Comparison of ENCODE assay signal across 20 cellular contexts in genomic region chrX:123219916-123220315, GRCh38.
DNase-seq lines count a peak whose midpoint lies in the region; ATAC-seq lines count a peak whose summit lies in the region.
"Had no signal": no experiment of that assay in that cellular context is flagged by ENCODE, and none has a peak within 500 bp of the region (broad histone marks: within the 10 kb centered on the region; RNA-seq: fewer than 3 reads in every experiment).

No MANE protein-coding gene starts in this region.

- H3K27ac ChIP-seq in caudate nucleus (ENCODE audit: low read depth, low read length), result peak overlapping the region; percentile 38
- H3K27ac ChIP-seq: foreskin keratinocyte, KMS-11, SJCRH30, spleen, upper lobe of right lung had no signal

- no peak for ATAC-seq in HG02885 (IDR thresholded peaks at IDR 0.05; ENCODE audit: poor library complexity, unreplicated experiment)
- ATAC-seq: activated T-cell treated with anti-CD3 and anti-CD28 coated beads, Interleukin-2, amount 50 U/mL, for 4 hours; foreskin keratinocyte; stimulated activated naive B cell treated with anti-CD40 and anti-IgM and Interleukin-4, amounts not matched to agents 10 μg/mL and 1 μg/mL and 100 μg/mL, for 72 hours; upper lobe of right lung had no signal

- peak; percentile 8 for DNase-seq in Ammon's horn (ENCODE audit: low spot score)
- peak; percentile 3 for DNase-seq in HuH-7 (ENCODE audit: low spot score)
- peak in 1 of 61 donors; percentile 0 for DNase-seq in caudate nucleus (lab: John Stamatoyannopoulos, UW)
- peak; percentile 65 for DNase-seq in medulla oblongata (ENCODE audit: extremely low spot score)
- no peak for DNase-seq in NCI-H510A treated with DMSO at 0.1 percent for 48 hours (lab: John Stamatoyannopoulos, UW)
- DNase-seq in NCI-H1092 (lab: John Stamatoyannopoulos, UW), result no peak
- DNase-seq in activated CD4-positive, alpha-beta T cell treated with anti-CD3 and anti-CD28 coated beads, Interleukin-2, amount 50 U/mL, for 1 hour, result no peak
- DNase-seq: activated CD4-positive, alpha-beta memory T cell treated with anti-CD3 and anti-CD28 coated beads for 36 hours; activated naive CD8-positive, alpha-beta T cell treated with anti-CD3 and anti-CD28 coated beads for 36 hours; activated T-cell treated with anti-CD3 and anti-CD28 coated beads, Interleukin-2, amount 50 U/mL, for 4 hours; Caco-2; immature natural killer cell; NCI-H226; spleen; stimulated activated naive B cell treated with anti-CD40 and anti-IgM and Interleukin-4, amounts not matched to agents 10 μg/mL and 1 μg/mL and 100 μg/mL, for 72 hours; upper lobe of right lung had no signal

Comparison
In these comparisons a context has a peak if more than half of its experiments do, and no peak if none do; other contexts are left out.
1. DNase-seq: peak in Ammon's horn (single experiment), HuH-7 (single experiment) and medulla oblongata (single experiment); none in NCI-H510A treated with DMSO at 0.1 percent for 48 hours (single experiment), NCI-H1092 (single experiment) and activated CD4-positive, alpha-beta T cell treated with anti-CD3 and anti-CD28 coated beads, Interleukin-2, amount 50 U/mL, for 1 hour (single experiment).